Comparison of ENCODE assay signal across 3 cellular contexts in the genomic region with DNA sequence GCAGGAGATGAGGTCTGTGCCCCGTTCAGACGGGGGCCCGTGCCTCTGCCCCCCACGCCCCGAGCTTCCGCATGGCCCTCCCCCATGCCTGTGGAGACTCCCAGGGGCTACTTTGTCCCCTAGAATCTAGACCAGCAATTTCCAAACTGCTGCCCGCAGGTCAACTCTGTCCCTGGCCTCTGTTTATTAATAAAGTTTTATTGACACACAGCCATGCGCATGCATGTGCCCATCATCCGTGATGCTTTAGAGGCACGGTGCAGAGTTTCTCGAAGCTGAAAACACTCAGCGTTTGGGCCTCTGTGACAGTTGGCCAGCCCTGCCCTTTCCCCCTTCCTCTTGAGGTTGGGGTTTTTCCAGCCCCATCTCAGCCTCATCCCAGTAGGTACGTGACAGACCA.
TF ChIP-seq lines count a peak whose summit lies in the region.

No MANE protein-coding gene starts in this region.

TF ChIP-seq in HepG2, 621 proteins besides CTCF, POLR2A, EP300 and RAD21 (continues in another document):
- TF ChIP-seq ZIK1 (CRISPR knock-in tag; IDR thresholded peaks at IDR 0.05; ENCODE audit: borderline replicate concordance, low read depth): no peak
- TF ChIP-seq, protein P1, sequence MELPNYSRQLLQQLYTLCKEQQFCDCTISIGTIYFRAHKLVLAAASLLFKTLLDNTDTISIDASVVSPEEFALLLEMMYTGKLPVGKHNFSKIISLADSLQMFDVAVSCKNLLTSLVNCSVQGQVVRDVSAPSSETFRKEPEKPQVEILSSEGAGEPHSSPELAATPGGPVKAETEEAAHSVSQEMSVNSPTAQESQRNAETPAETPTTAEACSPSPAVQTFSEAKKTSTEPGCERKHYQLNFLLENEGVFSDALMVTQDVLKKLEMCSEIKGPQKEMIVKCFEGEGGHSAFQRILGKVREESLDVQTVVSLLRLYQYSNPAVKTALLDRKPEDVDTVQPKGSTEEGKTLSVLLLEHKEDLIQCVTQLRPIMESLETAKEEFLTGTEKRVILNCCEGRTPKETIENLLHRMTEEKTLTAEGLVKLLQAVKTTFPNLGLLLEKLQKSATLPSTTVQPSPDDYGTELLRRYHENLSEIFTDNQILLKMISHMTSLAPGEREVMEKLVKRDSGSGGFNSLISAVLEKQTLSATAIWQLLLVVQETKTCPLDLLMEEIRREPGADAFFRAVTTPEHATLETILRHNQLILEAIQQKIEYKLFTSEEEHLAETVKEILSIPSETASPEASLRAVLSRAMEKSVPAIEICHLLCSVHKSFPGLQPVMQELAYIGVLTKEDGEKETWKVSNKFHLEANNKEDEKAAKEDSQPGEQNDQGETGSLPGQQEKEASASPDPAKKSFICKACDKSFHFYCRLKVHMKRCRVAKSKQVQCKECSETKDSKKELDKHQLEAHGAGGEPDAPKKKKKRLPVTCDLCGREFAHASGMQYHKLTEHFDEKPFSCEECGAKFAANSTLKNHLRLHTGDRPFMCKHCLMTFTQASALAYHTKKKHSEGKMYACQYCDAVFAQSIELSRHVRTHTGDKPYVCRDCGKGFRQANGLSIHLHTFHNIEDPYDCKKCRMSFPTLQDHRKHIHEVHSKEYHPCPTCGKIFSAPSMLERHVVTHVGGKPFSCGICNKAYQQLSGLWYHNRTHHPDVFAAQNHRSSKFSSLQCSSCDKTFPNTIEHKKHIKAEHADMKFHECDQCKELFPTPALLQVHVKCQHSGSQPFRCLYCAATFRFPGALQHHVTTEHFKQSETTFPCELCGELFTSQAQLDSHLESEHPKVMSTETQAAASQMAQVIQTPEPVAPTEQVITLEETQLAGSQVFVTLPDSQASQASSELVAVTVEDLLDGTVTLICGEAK (IDR thresholded peaks at IDR 0.05): peak; percentile 59
- TF ChIP-seq, protein P1 (CRISPR knock-in tag; IDR thresholded peaks at IDR 0.05): peak; percentile 98

TF ChIP-seq in GM12878, 131 proteins besides CTCF, POLR2A, EP300 and RAD21:
- no peak for TF ChIP-seq GABPA (IDR thresholded peaks at IDR 0.05; ENCODE audit: low read depth)
- TF ChIP-seq, protein P2, sequence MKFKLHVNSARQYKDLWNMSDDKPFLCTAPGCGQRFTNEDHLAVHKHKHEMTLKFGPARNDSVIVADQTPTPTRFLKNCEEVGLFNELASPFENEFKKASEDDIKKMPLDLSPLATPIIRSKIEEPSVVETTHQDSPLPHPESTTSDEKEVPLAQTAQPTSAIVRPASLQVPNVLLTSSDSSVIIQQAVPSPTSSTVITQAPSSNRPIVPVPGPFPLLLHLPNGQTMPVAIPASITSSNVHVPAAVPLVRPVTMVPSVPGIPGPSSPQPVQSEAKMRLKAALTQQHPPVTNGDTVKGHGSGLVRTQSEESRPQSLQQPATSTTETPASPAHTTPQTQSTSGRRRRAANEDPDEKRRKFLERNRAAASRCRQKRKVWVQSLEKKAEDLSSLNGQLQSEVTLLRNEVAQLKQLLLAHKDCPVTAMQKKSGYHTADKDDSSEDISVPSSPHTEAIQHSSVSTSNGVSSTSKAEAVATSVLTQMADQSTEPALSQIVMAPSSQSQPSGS (IDR thresholded peaks at IDR 0.05; ENCODE audit: low read length): no peak
- TF ChIP-seq, protein P1 (IDR thresholded peaks at IDR 0.05; ENCODE audit: borderline replicate concordance): peak; percentile 81

TF ChIP-seq in H1, 55 proteins besides CTCF, POLR2A, EP300 and RAD21:
- TF ChIP-seq RBBP5 (IDR thresholded peaks at IDR 0.05; ENCODE audit: borderline replicate concordance, low read depth, low read length) (no peak), SP1 (IDR thresholded peaks at IDR 0.05; ENCODE audit: low read depth, low read length) (no peak), RXRA (IDR thresholded peaks at IDR 0.05; ENCODE audit: insufficient read depth, low read depth, low read length) (no peak), SIRT6 (IDR thresholded peaks at IDR 0.05; ENCODE audit: low read length) (no peak), YY1 (IDR thresholded peaks at IDR 0.05; ENCODE audit: low read depth, low read length) (no peak), KDM5A (IDR thresholded peaks at IDR 0.05; ENCODE audit: low read length) (no peak), JUND (IDR thresholded peaks at IDR 0.05; ENCODE audit: low read length) (no peak), SP4 (IDR thresholded peaks at IDR 0.05; ENCODE audit: low read length) (no peak), SIN3A (conservative IDR thresholded peaks at IDR 0.05 in 1 of 2, IDR thresholded peaks at IDR 0.05 in 1 of 2; ENCODE audit: low read depth in 1 of 2, low read length in 2 of 2) (no peak), PHF8 (conservative IDR thresholded peaks at IDR 0.05; ENCODE audit: low read depth, low read length) (no peak), GTF2F1 (IDR thresholded peaks at IDR 0.05; ENCODE audit: borderline replicate concordance, low read depth, low read length) (no peak), CHD1 (IDR thresholded peaks at IDR 0.05; ENCODE audit: low read depth, low read length) (no peak), JUN (IDR thresholded peaks at IDR 0.05; ENCODE audit: low read depth, low read length) (no peak), KDM1A (IDR thresholded peaks at IDR 0.05; ENCODE audit: borderline replicate concordance, low read length) (no peak), TEAD4 (IDR thresholded peaks at IDR 0.05; ENCODE audit: low read depth, low read length) (no peak)
- TF ChIP-seq, protein P3, sequence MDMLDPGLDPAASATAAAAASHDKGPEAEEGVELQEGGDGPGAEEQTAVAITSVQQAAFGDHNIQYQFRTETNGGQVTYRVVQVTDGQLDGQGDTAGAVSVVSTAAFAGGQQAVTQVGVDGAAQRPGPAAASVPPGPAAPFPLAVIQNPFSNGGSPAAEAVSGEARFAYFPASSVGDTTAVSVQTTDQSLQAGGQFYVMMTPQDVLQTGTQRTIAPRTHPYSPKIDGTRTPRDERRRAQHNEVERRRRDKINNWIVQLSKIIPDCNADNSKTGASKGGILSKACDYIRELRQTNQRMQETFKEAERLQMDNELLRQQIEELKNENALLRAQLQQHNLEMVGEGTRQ (IDR thresholded peaks at IDR 0.05; ENCODE audit: low read length): no peak
TF ChIP-seq in H1: peak in this region for 0.
